Comparison of ENCODE assay signal across 25 cellular contexts in the genomic region with DNA sequence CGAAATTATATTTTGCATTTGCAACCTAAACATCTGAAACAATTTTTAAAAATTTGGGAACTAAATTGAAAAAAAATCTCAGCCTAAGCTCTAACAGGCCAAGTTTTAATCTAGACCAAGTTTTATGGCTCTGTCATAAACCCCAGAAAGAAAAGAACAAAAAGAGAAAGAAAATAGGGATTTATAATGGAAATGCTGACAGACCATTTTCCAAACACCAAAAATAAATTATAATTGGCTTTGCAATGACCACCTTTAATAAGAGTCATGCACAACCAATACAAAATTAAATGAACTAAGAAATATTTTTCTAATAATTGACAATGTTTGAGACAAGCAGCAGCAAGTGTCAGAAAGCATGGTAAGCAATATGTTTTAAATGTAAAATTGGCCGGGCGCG.
"Had no signal": no experiment of that assay in that cellular context is flagged by ENCODE, and none has a peak within 500 bp of the region (broad histone marks: within the 10 kb centered on the region; RNA-seq: fewer than 3 reads in every experiment).

No MANE protein-coding gene starts in this region.

- H3K27ac ChIP-seq: colonic mucosa, coronary artery, dorsolateral prefrontal cortex, epithelial cell of prostate, esophagus muscularis mucosa, esophagus squamous epithelium, foreskin keratinocyte, gastrocnemius medialis, gastroesophageal sphincter, heart left ventricle, heart right ventricle, hepatocyte had no signal

- H3K4me3 ChIP-seq: colonic mucosa, coronary artery, dorsolateral prefrontal cortex, esophagus muscularis mucosa, esophagus squamous epithelium, gastrocnemius medialis, gastroesophageal sphincter, heart left ventricle, heart right ventricle, hepatocyte had no signal

- H3K79me2 ChIP-seq: hepatocyte had no signal

- H3K36me3 ChIP-seq: colonic mucosa had no signal

- DNase-seq: colonic mucosa; cortex of kidney; dermis blood vessel endothelial cell; dorsolateral prefrontal cortex; effector CD4-positive, alpha-beta T cell; effector CD8-positive, alpha-beta T cell; effector memory CD4-positive, alpha-beta T cell; effector memory CD8-positive, alpha-beta T cell; endodermal cell; erythroblast; esophagus squamous epithelium; foreskin fibroblast; foreskin keratinocyte; foreskin melanocyte; gastrocnemius medialis; glutamatergic neuron; heart left ventricle; heart right ventricle had no signal

- H3K27me3 ChIP-seq: colonic mucosa, dorsolateral prefrontal cortex, esophagus muscularis mucosa, esophagus squamous epithelium, foreskin keratinocyte, gastrocnemius medialis, gastroesophageal sphincter, heart left ventricle, heart right ventricle, hepatocyte had no signal

- H2AFZ ChIP-seq: hepatocyte had no signal

- H3K9me3 ChIP-seq: colonic mucosa, esophagus muscularis mucosa, esophagus squamous epithelium, gastrocnemius medialis, gastroesophageal sphincter, heart left ventricle, heart right ventricle had no signal

- H3K4me2 ChIP-seq: hepatocyte had no signal

- H3K4me1 ChIP-seq: colonic mucosa, esophagus muscularis mucosa, esophagus squamous epithelium, foreskin keratinocyte, gastrocnemius medialis, gastroesophageal sphincter, heart left ventricle, heart right ventricle had no signal

- FAIRE-seq: endothelial cell of umbilical vein had no signal

- ATAC-seq: effector memory CD8-positive, alpha-beta T cell; esophagus mucosa; foreskin keratinocyte; gastrocnemius medialis; gastroesophageal sphincter; heart left ventricle; heart right ventricle had no signal
